8 cellular contexts compared by ENCODE assay signal in the genomic region with DNA sequence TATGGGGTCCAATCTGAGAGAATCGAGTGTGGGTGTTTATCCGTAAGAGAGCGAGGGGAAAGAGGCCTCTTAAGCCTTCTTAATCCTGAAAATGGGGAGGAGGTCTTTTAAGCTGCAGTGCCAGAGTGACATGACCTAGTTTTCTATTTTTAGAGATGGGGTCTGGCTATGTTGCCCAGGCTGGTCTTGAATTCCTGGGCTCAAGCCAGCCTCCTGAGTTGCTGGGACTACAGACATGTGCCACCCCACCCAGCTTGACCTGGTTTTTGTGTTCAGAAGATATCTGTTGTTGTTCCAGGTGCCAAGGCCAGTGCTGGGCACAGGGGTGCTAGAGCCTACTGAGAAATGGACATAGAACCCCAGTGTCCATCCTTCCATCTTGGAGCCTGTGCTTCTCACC. TPM values are rescaled to one million over a fixed set of nuclear protein-coding genes. Genes with fewer than 3 reads are reported as not detected.
A peak's percentile ranks its signal among the peaks of the same experiment; 100 is the strongest.
DNase-seq lines count a peak whose midpoint lies in the region; ATAC-seq and TF ChIP-seq lines count a peak whose summit lies in the region.

No MANE protein-coding gene starts in this region.

- peaks cover 9% of the 10 kb centered on the region for H3K4me1 Mint-ChIP-seq in activated T-helper 2 cell treated with anti-CD3 and anti-CD28 coated beads, Interferon-gamma antibody, Interleukin-2, Interleukin-4, amounts not matched to agents 10 μg/mL and 5 μg/mL and 100 μg/mL, durations not matched to agents 14 hours and 24 hours and 36 hours (ENCODE audit: low read depth)
- peaks cover 13% of the 10 kb centered on the region for H3K4me1 Mint-ChIP-seq in mesothelial cell of epicardium

- H3K9me3 Mint-ChIP-seq in activated T-helper 2 cell treated with anti-CD3 and anti-CD28 coated beads, Interferon-gamma antibody, Interleukin-2, Interleukin-4, amounts not matched to agents 10 μg/mL and 5 μg/mL and 100 μg/mL, durations not matched to agents 14 hours and 24 hours and 36 hours, result no peaks in the 10 kb centered on the region
- H3K9me3 Mint-ChIP-seq in mesothelial cell of epicardium, result no peaks in the 10 kb centered on the region

- intact Hi-C loops in left ventricle myocardium inferior (cut with micrococcal nuclease) (no loop called here), left cardiac atrium (cut with DNase I) (no loop called here)
- intact Hi-C loops in activated T-helper 2 cell treated with anti-CD3 and anti-CD28 coated beads, Interferon-gamma antibody, Interleukin-2, Interleukin-4, amounts not matched to agents 10 μg/mL and 5 μg/mL and 100 μg/mL, durations not matched to agents 14 hours and 24 hours and 36 hours (cut with micrococcal nuclease), result no loop called here

- peak overlapping the region; percentile 45 for H3K4me3 Mint-ChIP-seq in activated T-helper 2 cell treated with anti-CD3 and anti-CD28 coated beads, Interferon-gamma antibody, Interleukin-2, Interleukin-4, amounts not matched to agents 10 μg/mL and 5 μg/mL and 100 μg/mL, durations not matched to agents 14 hours and 24 hours and 36 hours (ENCODE audit: low read depth)
- H3K4me3 Mint-ChIP-seq in mesothelial cell of epicardium, result peak overlapping the region; percentile 82

- H3K27ac Mint-ChIP-seq in activated T-helper 2 cell treated with anti-CD3 and anti-CD28 coated beads, Interferon-gamma antibody, Interleukin-2, Interleukin-4, amounts not matched to agents 10 μg/mL and 5 μg/mL and 100 μg/mL, durations not matched to agents 14 hours and 24 hours and 36 hours, result no peak overlapping the region
- H3K27ac Mint-ChIP-seq in mesothelial cell of epicardium, result peak overlapping the region; percentile 59

- TF ChIP-seq CTCF in left ventricle myocardium inferior (IDR thresholded peaks at IDR 0.05; ENCODE audit: borderline replicate concordance) (no peak), mesothelial cell of epicardium (IDR thresholded peaks at IDR 0.05; ENCODE audit: unreplicated experiment) (no peak), coronary artery (IDR thresholded peaks at IDR 0.05) (no peak)

- peak overlapping the region; percentile 92 for H3K4me3 ChIP-seq in left ventricle myocardium inferior
- H3K4me3 ChIP-seq in coronary artery, result no peak overlapping the region

- ATAC-seq in left cardiac atrium, result no peak

- H3K36me3 ChIP-seq in left ventricle myocardium inferior, result peaks cover 31% of the 10 kb centered on the region

- DNase-seq in left ventricle myocardium inferior, result no peak
- no peak for DNase-seq in left cardiac atrium
- DNase-seq in activated T-helper 2 cell treated with anti-CD3 and anti-CD28 coated beads, Interferon-gamma antibody, Interleukin-2, Interleukin-4, amounts not matched to agents 10 μg/mL and 5 μg/mL and 100 μg/mL, durations not matched to agents 14 hours and 24 hours and 36 hours (ENCODE audit: low spot score), result no peak
- no peak for DNase-seq in mesothelial cell of epicardium (ENCODE audit: low spot score in 2 of 2, unreplicated experiment in 2 of 2)
- no peak for DNase-seq in CD1c-positive myeloid dendritic cell (ENCODE audit: extremely low spot score)
- DNase-seq in coronary artery (ENCODE audit: low spot score), result no peak
- no peak for DNase-seq in NCI-H748 (lab: John Stamatoyannopoulos, UW; ENCODE audit: unreplicated experiment)
- DNase-seq in GF-D8 (lab: John Stamatoyannopoulos, UW), result no peak

- peaks cover 16% of the 10 kb centered on the region for H3K36me3 Mint-ChIP-seq in activated T-helper 2 cell treated with anti-CD3 and anti-CD28 coated beads, Interferon-gamma antibody, Interleukin-2, Interleukin-4, amounts not matched to agents 10 μg/mL and 5 μg/mL and 100 μg/mL, durations not matched to agents 14 hours and 24 hours and 36 hours (ENCODE audit: low read depth)
- peaks cover 8% of the 10 kb centered on the region for H3K36me3 Mint-ChIP-seq in mesothelial cell of epicardium

- H3K27me3 ChIP-seq in left ventricle myocardium inferior (ENCODE audit: low read depth), result no peaks in the 10 kb centered on the region

- H3K27ac ChIP-seq in left ventricle myocardium inferior (replicated peaks) (no peak overlapping the region), coronary artery (no peak overlapping the region)

- H3K9me3 ChIP-seq in left ventricle myocardium inferior (replicated peaks), result no peaks in the 10 kb centered on the region

- H3K27me3 Mint-ChIP-seq in activated T-helper 2 cell treated with anti-CD3 and anti-CD28 coated beads, Interferon-gamma antibody, Interleukin-2, Interleukin-4, amounts not matched to agents 10 μg/mL and 5 μg/mL and 100 μg/mL, durations not matched to agents 14 hours and 24 hours and 36 hours (ENCODE audit: low read depth), result no peaks in the 10 kb centered on the region
- no peaks in the 10 kb centered on the region for H3K27me3 Mint-ChIP-seq in mesothelial cell of epicardium (ENCODE audit: low read depth)

- peaks cover 54% of the 10 kb centered on the region for H3K4me1 ChIP-seq in left ventricle myocardium inferior

RNA-seq across cellular contexts. Expression of a gene that starts 1.4 kb away (rescaled TPM):
- total RNA-seq in left ventricle myocardium inferior (56.3 TPM), left cardiac atrium (10 to 100 TPM; 68.9 to 96.3 TPM), mesothelial cell of epicardium (50.2 to 53.1 TPM (median 52.2 TPM) in 3 replicates)
- total RNA-seq in activated T-helper 2 cell treated with anti-CD3 and anti-CD28 coated beads, Interferon-gamma antibody, Interleukin-2, Interleukin-4, amounts not matched to agents 10 μg/mL and 5 μg/mL and 100 μg/mL, durations not matched to agents 14 hours and 24 hours and 36 hours, result 33.2 and 34.7 TPM in 2 replicates

RNA-seq across cellular contexts. Expression of a gene that starts 2.6 kb away (rescaled TPM):
- total RNA-seq in left ventricle myocardium inferior (28.4 TPM), left cardiac atrium (10 to 100 TPM; 31.6 to 32.6 TPM), mesothelial cell of epicardium (43.8 to 45.1 TPM (median 44.6 TPM) in 3 replicates)
- total RNA-seq in activated T-helper 2 cell treated with anti-CD3 and anti-CD28 coated beads, Interferon-gamma antibody, Interleukin-2, Interleukin-4, amounts not matched to agents 10 μg/mL and 5 μg/mL and 100 μg/mL, durations not matched to agents 14 hours and 24 hours and 36 hours, result 32.7 and 38.0 TPM in 2 replicates

RNA-seq across cellular contexts. Expression of a gene that starts 8.0 kb away (rescaled TPM):
- total RNA-seq in left ventricle myocardium inferior (not detected), left cardiac atrium (under 1 TPM in 1 of 2 donors, not detected in 1; 0.13 TPM), mesothelial cell of epicardium (0.22 to 0.58 TPM (median 0.27 TPM) in 3 replicates)
- total RNA-seq in activated T-helper 2 cell treated with anti-CD3 and anti-CD28 coated beads, Interferon-gamma antibody, Interleukin-2, Interleukin-4, amounts not matched to agents 10 μg/mL and 5 μg/mL and 100 μg/mL, durations not matched to agents 14 hours and 24 hours and 36 hours, result not detected in 2 replicates

RNA-seq across cellular contexts. Expression of a gene that starts 17.1 kb away (rescaled TPM):
- total RNA-seq in left ventricle myocardium inferior, result not detected
- under 1 TPM in 1 of 2 donors, not detected in 1; 0.32 TPM for total RNA-seq in left cardiac atrium
- total RNA-seq in activated T-helper 2 cell treated with anti-CD3 and anti-CD28 coated beads, Interferon-gamma antibody, Interleukin-2, Interleukin-4, amounts not matched to agents 10 μg/mL and 5 μg/mL and 100 μg/mL, durations not matched to agents 14 hours and 24 hours and 36 hours, result 0.59 TPM in 1 of 2 replicates, not detected in the other
- total RNA-seq in mesothelial cell of epicardium, result 0.47 TPM in 1 of 3 replicates, not detected in the others

RNA-seq across cellular contexts. Expression of a gene that starts 22.2 kb away (rescaled TPM):
- total RNA-seq in left ventricle myocardium inferior, result 213 TPM
- total RNA-seq in left cardiac atrium, result 100 to 1,000 TPM; 147 to 150 TPM
- 49.4 and 54.6 TPM in 2 replicates for total RNA-seq in activated T-helper 2 cell treated with anti-CD3 and anti-CD28 coated beads, Interferon-gamma antibody, Interleukin-2, Interleukin-4, amounts not matched to agents 10 μg/mL and 5 μg/mL and 100 μg/mL, durations not matched to agents 14 hours and 24 hours and 36 hours
- total RNA-seq in mesothelial cell of epicardium, result 23.2 to 26.6 TPM (median 26.4 TPM) in 3 replicates
